27 cellular contexts compared by ENCODE assay signal in genomic region chr7:147438216-147438615, GRCh38.
"Had no signal": no experiment of that assay in that cellular context is flagged by ENCODE, and none has a peak within 500 bp of the region (broad histone marks: within the 10 kb centered on the region; RNA-seq: fewer than 3 reads in every experiment).

No MANE protein-coding gene starts in this region.

- H3K27me3 ChIP-seq: heart right ventricle, thyroid gland, upper lobe of left lung, vagina had no signal

- H3K4me1 Mint-ChIP-seq: activated CD4-positive, alpha-beta memory T cell treated with anti-CD3 and anti-CD28 coated beads, Interleukin-2, amount 10 ng/mL, durations not matched to agents 7 days and 5 days; activated CD4-positive, alpha-beta T cell treated with anti-CD3 and anti-CD28 coated beads, Interleukin-2, amount 10 ng/mL, durations not matched to agents 24 days and 14 days; activated naive CD4-positive, alpha-beta T cell treated with anti-CD3 and anti-CD28 coated beads, Interleukin-2, amount 10 ng/mL, durations not matched to agents 7 days and 5 days; activated naive CD8-positive, alpha-beta T cell treated with anti-CD3 and anti-CD28 coated beads, Interleukin-2, amount 10 ng/mL, durations not matched to agents 7 days and 5 days had no signal

- H3K9me3 ChIP-seq: thyroid gland, vagina had no signal

- DNase-seq: activated CD4-positive, alpha-beta memory T cell treated with anti-CD3 and anti-CD28 coated beads, Interleukin-2, amount 10 ng/mL, durations not matched to agents 7 days and 5 days; activated CD4-positive, alpha-beta T cell treated with anti-CD3 and anti-CD28 coated beads, Interleukin-2, amount 10 ng/mL, durations not matched to agents 24 days and 14 days; activated CD4-positive, CD25-positive, alpha-beta regulatory T cell treated with anti-CD3 and anti-CD28 coated beads, Interleukin-2, amount 50 U/mL, for 72 hours; activated CD8-positive, alpha-beta memory T cell treated with anti-CD3 and anti-CD28 coated beads, Interleukin-2, amount 50 U/mL, for 48 hours; activated gamma-delta T cell; activated naive CD4-positive, alpha-beta T cell treated with anti-CD3 and anti-CD28 coated beads, Interleukin-2, amount 10 ng/mL, durations not matched to agents 7 days and 5 days; activated naive CD8-positive, alpha-beta T cell treated with anti-CD3 and anti-CD28 coated beads, Interleukin-2, amount 10 ng/mL, durations not matched to agents 7 days and 5 days; activated T-cell treated with anti-CD3 and anti-CD28 coated beads, Interleukin-2, amount 50 U/mL, for 24 hours; amygdala; caudate nucleus; cortex of kidney; foreskin melanocyte; heart right ventricle; left ventricle myocardium inferior; mucosa of descending colon; posterior cingulate gyrus; right cardiac atrium; stimulated activated CD4-positive, alpha-beta T cell treated with anti-CD3 and anti-CD28 coated beads, Interleukin-2, amount 100 ng/mL, for 48 hours; T1000; thyroid gland; upper lobe of left lung had no signal

- H3K36me3 Mint-ChIP-seq: activated naive CD4-positive, alpha-beta T cell treated with anti-CD3 and anti-CD28 coated beads, Interleukin-2, amount 10 ng/mL, durations not matched to agents 7 days and 5 days; activated naive CD8-positive, alpha-beta T cell treated with anti-CD3 and anti-CD28 coated beads, Interleukin-2, amount 10 ng/mL, durations not matched to agents 7 days and 5 days had no signal

- H3K27ac Mint-ChIP-seq: activated CD4-positive, alpha-beta memory T cell treated with anti-CD3 and anti-CD28 coated beads, Interleukin-2, amount 10 ng/mL, durations not matched to agents 7 days and 5 days; activated CD4-positive, alpha-beta T cell treated with anti-CD3 and anti-CD28 coated beads, Interleukin-2, amount 10 ng/mL, durations not matched to agents 24 days and 14 days; activated naive CD4-positive, alpha-beta T cell treated with anti-CD3 and anti-CD28 coated beads, Interleukin-2, amount 10 ng/mL, durations not matched to agents 7 days and 5 days; activated naive CD8-positive, alpha-beta T cell treated with anti-CD3 and anti-CD28 coated beads, Interleukin-2, amount 10 ng/mL, durations not matched to agents 7 days and 5 days; activated T-cell treated with anti-CD3 and anti-CD28 coated beads, Interleukin-2, amount 50 U/mL, for 24 hours; natural killer cell treated with Interleukin-12 subunit alpha and Interleukin-12 subunit beta and Interleukin-15 and Interleukin-18, amount 100 ng/mL, for 72 hours; stimulated activated naive CD8-positive, alpha-beta T cell treated with anti-CD3 and anti-CD28 coated beads, Interleukin-15, Interleukin-2, amounts not matched to agents 100 ng/mL and 50 ng/mL, for 24 hours; T-helper 1 cell treated with Interleukin-12 subunit alpha and Interleukin-12 subunit beta and Interleukin-4 antibody, amounts not matched to agents 30 μg/mL and 1 μg/mL, for 36 hours had no signal

- H3K4me1 ChIP-seq: heart right ventricle, left ventricle myocardium inferior, thyroid gland, upper lobe of left lung, vagina had no signal

- H3K36me3 ChIP-seq: heart right ventricle, left ventricle myocardium inferior, thyroid gland, upper lobe of left lung, vagina had no signal

- H3K4me3 ChIP-seq: heart right ventricle, left ventricle myocardium inferior, mucosa of descending colon, thyroid gland, upper lobe of left lung, vagina had no signal

- H3K4me3 Mint-ChIP-seq: activated CD4-positive, alpha-beta memory T cell treated with anti-CD3 and anti-CD28 coated beads, Interleukin-2, amount 10 ng/mL, durations not matched to agents 7 days and 5 days; activated CD4-positive, alpha-beta T cell treated with anti-CD3 and anti-CD28 coated beads, Interleukin-2, amount 10 ng/mL, durations not matched to agents 24 days and 14 days; activated naive CD4-positive, alpha-beta T cell treated with anti-CD3 and anti-CD28 coated beads, Interleukin-2, amount 10 ng/mL, durations not matched to agents 7 days and 5 days; activated naive CD8-positive, alpha-beta T cell treated with anti-CD3 and anti-CD28 coated beads, Interleukin-2, amount 10 ng/mL, durations not matched to agents 7 days and 5 days; activated T-cell treated with anti-CD3 and anti-CD28 coated beads, Interleukin-2, amount 50 U/mL, for 24 hours; natural killer cell treated with Interleukin-12 subunit alpha and Interleukin-12 subunit beta and Interleukin-15 and Interleukin-18, amount 100 ng/mL, for 72 hours; stimulated activated naive CD8-positive, alpha-beta T cell treated with anti-CD3 and anti-CD28 coated beads, Interleukin-15, Interleukin-2, amounts not matched to agents 100 ng/mL and 50 ng/mL, for 24 hours; T-helper 1 cell treated with Interleukin-12 subunit alpha and Interleukin-12 subunit beta and Interleukin-4 antibody, amounts not matched to agents 30 μg/mL and 1 μg/mL, for 36 hours had no signal

- ATAC-seq: heart right ventricle; mucosa of descending colon; natural killer cell treated with Interleukin-12 subunit alpha and Interleukin-12 subunit beta and Interleukin-15 and Interleukin-18, amount 100 ng/mL, for 72 hours; right cardiac atrium had no signal

- H3K27ac ChIP-seq: heart right ventricle, left ventricle myocardium inferior, thyroid gland, upper lobe of left lung, vagina had no signal

- H3K27me3 Mint-ChIP-seq: activated CD4-positive, alpha-beta memory T cell treated with anti-CD3 and anti-CD28 coated beads, Interleukin-2, amount 10 ng/mL, durations not matched to agents 7 days and 5 days; activated CD4-positive, alpha-beta T cell treated with anti-CD3 and anti-CD28 coated beads, Interleukin-2, amount 10 ng/mL, durations not matched to agents 24 days and 14 days; activated naive CD4-positive, alpha-beta T cell treated with anti-CD3 and anti-CD28 coated beads, Interleukin-2, amount 10 ng/mL, durations not matched to agents 7 days and 5 days; activated naive CD8-positive, alpha-beta T cell treated with anti-CD3 and anti-CD28 coated beads, Interleukin-2, amount 10 ng/mL, durations not matched to agents 7 days and 5 days; activated T-cell treated with anti-CD3 and anti-CD28 coated beads, Interleukin-2, amount 50 U/mL, for 24 hours; natural killer cell treated with Interleukin-12 subunit alpha and Interleukin-12 subunit beta and Interleukin-15 and Interleukin-18, amount 100 ng/mL, for 72 hours; stimulated activated naive CD8-positive, alpha-beta T cell treated with anti-CD3 and anti-CD28 coated beads, Interleukin-15, Interleukin-2, amounts not matched to agents 100 ng/mL and 50 ng/mL, for 24 hours had no signal

- FAIRE-seq: endothelial cell of umbilical vein, islet of Langerhans had no signal
